8 cellular contexts compared by ENCODE assay signal in genomic region chr9:65223986-65224385, GRCh38.
A peak's percentile ranks its signal among the peaks of the same experiment; 100 is the strongest.
DNase-seq lines count a peak whose midpoint lies in the region.
"Not testable (repeated sequence)": the region's sequence is repeated elsewhere in the genome, so short reads cannot be mapped to it uniquely, and the experiment has no call there.

No MANE protein-coding gene starts in this region.

- H3K4me3 ChIP-seq in CD4-positive, alpha-beta memory T cell (ENCODE audit: low read length in 2 of 2): not testable (repeated sequence)

- not testable (repeated sequence) for H3K4me1 Mint-ChIP-seq in CD4-positive, alpha-beta memory T cell; activated T-helper 1 cell treated with anti-CD3 and anti-CD28 coated beads, Interleukin-12 subunit alpha, Interleukin-12 subunit beta, Interleukin-2, Interleukin-4 antibody, amounts not matched to agents 30 ng/mL and 10 ng/mL and 1 ng/mL, durations not matched to agents 14 hours and 24 hours and 36 hours (ENCODE audit: low read depth); activated naive CD4-positive, alpha-beta T cell treated with anti-CD3 and anti-CD28 coated beads, Interleukin-2, amount 10 ng/mL, durations not matched to agents 7 days and 5 days

- H3K36me3 Mint-ChIP-seq in CD4-positive, alpha-beta memory T cell; activated T-helper 1 cell treated with anti-CD3 and anti-CD28 coated beads, Interleukin-12 subunit alpha, Interleukin-12 subunit beta, Interleukin-2, Interleukin-4 antibody, amounts not matched to agents 30 ng/mL and 10 ng/mL and 1 ng/mL, durations not matched to agents 14 hours and 24 hours and 36 hours (ENCODE audit: low read depth); activated naive CD4-positive, alpha-beta T cell treated with anti-CD3 and anti-CD28 coated beads, Interleukin-2, amount 10 ng/mL, durations not matched to agents 7 days and 5 days: not testable (repeated sequence)

- not testable (repeated sequence) for H3K9me3 ChIP-seq in CD4-positive, alpha-beta memory T cell (ENCODE audit: control insufficient read depth in 1 of 2, low read length in 2 of 2)

- H3K27me3 Mint-ChIP-seq in CD4-positive, alpha-beta memory T cell; activated T-helper 1 cell treated with anti-CD3 and anti-CD28 coated beads, Interleukin-12 subunit alpha, Interleukin-12 subunit beta, Interleukin-2, Interleukin-4 antibody, amounts not matched to agents 30 ng/mL and 10 ng/mL and 1 ng/mL, durations not matched to agents 14 hours and 24 hours and 36 hours (ENCODE audit: insufficient read depth); activated naive CD4-positive, alpha-beta T cell treated with anti-CD3 and anti-CD28 coated beads, Interleukin-2, amount 10 ng/mL, durations not matched to agents 7 days and 5 days: not testable (repeated sequence)

- not testable (repeated sequence) for H3K27ac ChIP-seq in CD4-positive, alpha-beta memory T cell (ENCODE audit: low read depth, low read length)

- intact Hi-C loops in CD4-positive, alpha-beta memory T cell (cut with micrococcal nuclease); activated T-helper 1 cell treated with anti-CD3 and anti-CD28 coated beads, Interleukin-12 subunit alpha, Interleukin-12 subunit beta, Interleukin-2, Interleukin-4 antibody, amounts not matched to agents 30 ng/mL and 10 ng/mL and 1 ng/mL, durations not matched to agents 14 hours and 24 hours and 36 hours (cut with micrococcal nuclease): not testable (repeated sequence)

- not testable (repeated sequence) for H3K27ac Mint-ChIP-seq in CD4-positive, alpha-beta memory T cell; activated T-helper 1 cell treated with anti-CD3 and anti-CD28 coated beads, Interleukin-12 subunit alpha, Interleukin-12 subunit beta, Interleukin-2, Interleukin-4 antibody, amounts not matched to agents 30 ng/mL and 10 ng/mL and 1 ng/mL, durations not matched to agents 14 hours and 24 hours and 36 hours; activated naive CD4-positive, alpha-beta T cell treated with anti-CD3 and anti-CD28 coated beads, Interleukin-2, amount 10 ng/mL, durations not matched to agents 7 days and 5 days

- DNase-seq in CD4-positive, alpha-beta memory T cell: peak in 3 of 5 donors; percentile 0 to 7 (median 1)
- peak; percentile 0 to 27 for DNase-seq in activated CD4-positive, alpha-beta T cell treated with anti-CD3 and anti-CD28 coated beads, Interleukin-2, amount 50 U/mL, for 24 hours (ENCODE audit: low read depth in 1 of 2, low spot score in 1 of 2)
- peak; percentile 0 for DNase-seq in activated CD8-positive, alpha-beta memory T cell treated with anti-CD3 and anti-CD28 coated beads, Interleukin-2, amount 50 U/mL, for 24 hours (ENCODE audit: extremely low read depth)
- DNase-seq in activated T-helper 1 cell treated with anti-CD3 and anti-CD28 coated beads, Interleukin-12 subunit alpha, Interleukin-12 subunit beta, Interleukin-2, Interleukin-4 antibody, amounts not matched to agents 30 ng/mL and 10 ng/mL and 1 ng/mL, durations not matched to agents 14 hours and 24 hours and 36 hours (ENCODE audit: low spot score): peak; percentile 12
- DNase-seq in activated naive CD4-positive, alpha-beta T cell treated with anti-CD3 and anti-CD28 coated beads, Interleukin-2, amount 10 ng/mL, durations not matched to agents 7 days and 5 days: peak; percentile 41
- DNase-seq in stimulated activated CD4-positive, alpha-beta T cell treated with anti-CD3 and anti-CD28 coated beads, Interleukin-12 subunit alpha, Interleukin-12 subunit beta, amount 100 ng/mL, for 48 hours (ENCODE audit: low read depth in 2 of 3, low spot score in 1 of 3): peak; percentile 1 to 13 (median 3)
- DNase-seq in stimulated activated CD4-positive, alpha-beta T cell treated with anti-CD3 and anti-CD28 coated beads, Interleukin-4, amount 100 ng/mL, for 24 hours: peak; percentile 30
- peak; percentile 0 for DNase-seq in stimulated activated CD8-positive, alpha-beta memory T cell treated with anti-CD3 and anti-CD28 coated beads, Interleukin-2, amount 100 ng/mL, for 48 hours (ENCODE audit: low read depth in 2 of 2)

- POLR2A ChIA-PET in CD4-positive, alpha-beta memory T cell (lab: Charles Lee; ENCODE audit: partially characterized antibody): not testable (repeated sequence)

- not testable (repeated sequence) for H3K4me1 ChIP-seq in CD4-positive, alpha-beta memory T cell (ENCODE audit: insufficient read depth, low read length)

- H3K4me3 Mint-ChIP-seq in CD4-positive, alpha-beta memory T cell; activated T-helper 1 cell treated with anti-CD3 and anti-CD28 coated beads, Interleukin-12 subunit alpha, Interleukin-12 subunit beta, Interleukin-2, Interleukin-4 antibody, amounts not matched to agents 30 ng/mL and 10 ng/mL and 1 ng/mL, durations not matched to agents 14 hours and 24 hours and 36 hours; activated naive CD4-positive, alpha-beta T cell treated with anti-CD3 and anti-CD28 coated beads, Interleukin-2, amount 10 ng/mL, durations not matched to agents 7 days and 5 days: not testable (repeated sequence)

- CTCF ChIA-PET in CD4-positive, alpha-beta memory T cell (lab: Charles Lee; ENCODE audit: partially characterized antibody); activated naive CD4-positive, alpha-beta T cell treated with anti-CD3 and anti-CD28 coated beads, Interleukin-2, amount 10 ng/mL, durations not matched to agents 7 days and 5 days (lab: Charles Lee): not testable (repeated sequence)

- H3K27me3 ChIP-seq in CD4-positive, alpha-beta memory T cell (ENCODE audit: insufficient read depth, low read length): not testable (repeated sequence)

- not testable (repeated sequence) for H3K36me3 ChIP-seq in CD4-positive, alpha-beta memory T cell (ENCODE audit: insufficient read depth, low read length)

- not testable (repeated sequence) for H3K9me3 Mint-ChIP-seq in CD4-positive, alpha-beta memory T cell; activated T-helper 1 cell treated with anti-CD3 and anti-CD28 coated beads, Interleukin-12 subunit alpha, Interleukin-12 subunit beta, Interleukin-2, Interleukin-4 antibody, amounts not matched to agents 30 ng/mL and 10 ng/mL and 1 ng/mL, durations not matched to agents 14 hours and 24 hours and 36 hours; activated naive CD4-positive, alpha-beta T cell treated with anti-CD3 and anti-CD28 coated beads, Interleukin-2, amount 10 ng/mL, durations not matched to agents 7 days and 5 days
